In genomic region chr3:194832346-194833104, GRCh38 we compare ENCODE assay signal across 22 cellular contexts.
"Had no signal": no experiment of that assay in that cellular context is flagged by ENCODE, and none has a peak within 500 bp of the region (broad histone marks: within the 10 kb centered on the region; RNA-seq: fewer than 3 reads in every experiment).

No MANE protein-coding gene starts in this region.

- H3K9me3 ChIP-seq: left lung, lower lobe of right lung, psoas muscle, tibial nerve, uterus had no signal

- DNase-seq: hypothalamus; immature natural killer cell; kidney; left colon; left lung; lower lobe of right lung; mammary epithelial cell; mesenchymal stem cell; naive thymus-derived CD8-positive, alpha-beta T cell; nucleus accumbens; psoas muscle; retina; right cardiac atrium; stimulated activated CD4-positive, alpha-beta T cell treated with anti-CD3 and anti-CD28 coated beads, Interleukin-4, amount 100 ng/mL, for 24 hours; stimulated activated naive CD4-positive, alpha-beta T cell treated with Interleukin-2 at 50 U/mL for 16 hours; stimulated activated naive CD8-positive, alpha-beta T cell treated with anti-CD3 and anti-CD28 coated beads, Interleukin-15, amount 100 ng/mL, for 72 hours; substantia nigra; uterus had no signal

- H3K4me1 ChIP-seq: left lung, lower lobe of right lung, parathyroid adenoma, psoas muscle, tibial nerve, uterus had no signal

- FAIRE-seq: islet of Langerhans, kidney had no signal

- H3K4me3 ChIP-seq: left lung, lower lobe of right lung, psoas muscle, skin epidermis, tibial nerve, uterus had no signal

- H3K79me2 ChIP-seq: parathyroid adenoma had no signal

- H3K27me3 ChIP-seq: left lung, tibial nerve, uterus had no signal

- H3K27ac ChIP-seq: left lung, lower lobe of right lung, parathyroid adenoma, psoas muscle, skin epidermis, tibial nerve, uterus had no signal

- H3K36me3 ChIP-seq: left lung, lower lobe of right lung, tibial nerve, uterus had no signal

- H3K9ac ChIP-seq: parathyroid adenoma had no signal

- H2AFZ ChIP-seq: parathyroid adenoma had no signal
